Comparison of ENCODE assay signal across 8 cellular contexts in the genomic region with DNA sequence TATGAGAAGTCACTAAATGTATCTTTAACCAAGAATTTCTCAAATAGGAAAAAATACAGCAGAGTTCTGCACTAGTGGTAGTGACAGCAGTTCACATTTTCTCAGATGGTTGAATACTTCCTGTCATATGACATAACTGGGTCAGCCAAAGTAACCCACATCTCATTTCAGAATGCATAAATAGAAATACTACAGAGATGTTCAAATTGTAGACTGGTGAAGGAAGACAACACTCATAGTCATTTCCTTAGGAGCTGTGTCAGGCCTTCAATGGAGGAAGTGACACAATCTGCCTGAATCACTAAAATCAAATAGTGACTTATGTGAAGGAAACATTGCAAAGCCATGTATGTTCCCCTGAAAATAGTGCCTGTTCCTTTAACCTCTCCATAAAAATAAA. TPM values are rescaled to one million over a fixed set of nuclear protein-coding genes. Genes with fewer than 3 reads are reported as not detected.
DNase-seq lines count a peak whose midpoint lies in the region; ATAC-seq and TF ChIP-seq lines count a peak whose summit lies in the region.

No MANE protein-coding gene starts in this region.

- no peak overlapping the region for H3K4me3 ChIP-seq in BLaER1 treated with 17β-estradiol and CSF1 and Interleukin-3, amounts not matched to agents 10 nM and 100 nM
- no peak overlapping the region for H3K4me3 ChIP-seq in stomach

- peak overlapping the region; percentile 51 to 91 (median 79); a peak in 21 of 22 replicates for H3K27ac ChIP-seq in BLaER1 treated with 17β-estradiol and CSF1 and Interleukin-3, amounts not matched to agents 10 nM and 100 nM
- peak overlapping the region in 4 of 5 donors; percentile 56 to 71 (median 63) for H3K27ac ChIP-seq in stomach

- TF ChIP-seq CTCF in stomach (IDR thresholded peaks at IDR 0.05), result no peak

- intact Hi-C loops in stomach (cut with DNase I; ENCODE audit: low total_unique reads), result no loop called here

- peak overlapping the region in 8 of 11 experiments; percentile 19 to 67 (median 40); a peak in 11 of 22 replicates for H3K9ac ChIP-seq in BLaER1 treated with 17β-estradiol and CSF1 and Interleukin-3, amounts not matched to agents 10 nM and 100 nM

- H4K20me1 ChIP-seq in BLaER1 treated with 17β-estradiol and CSF1 and Interleukin-3, amounts not matched to agents 10 nM and 100 nM, result no peaks in the 10 kb centered on the region

- TF ChIP-seq EP300 in stomach (IDR thresholded peaks at IDR 0.05), result no peak

- H3K4me1 ChIP-seq in BLaER1 treated with 17β-estradiol and CSF1 and Interleukin-3, amounts not matched to agents 10 nM and 100 nM, result peaks cover 24 to 54% (median 42%) of the 10 kb centered on the region in 10 experiments
- peaks cover 23 to 66% (median 50%) of the 10 kb centered on the region in 4 donors for H3K4me1 ChIP-seq in stomach

- peaks cover 0 to 4% (median 0%) of the 10 kb centered on the region in 11 experiments; a peak in 2 of 22 replicates for H3K9me3 ChIP-seq in BLaER1 treated with 17β-estradiol and CSF1 and Interleukin-3, amounts not matched to agents 10 nM and 100 nM (replicated peaks in 1 of 11)
- H3K9me3 ChIP-seq in stomach, result no peaks in the 10 kb centered on the region

- no peaks in the 10 kb centered on the region for H3K36me3 ChIP-seq in BLaER1 treated with 17β-estradiol and CSF1 and Interleukin-3, amounts not matched to agents 10 nM and 100 nM
- peaks cover 0 to 6% (median 1%) of the 10 kb centered on the region in 4 donors for H3K36me3 ChIP-seq in stomach

- peak; percentile 87 for ATAC-seq in GM19023 (IDR thresholded peaks at IDR 0.05; ENCODE audit: unreplicated experiment)
- peak; percentile 95 for ATAC-seq in HG03159 (IDR thresholded peaks at IDR 0.05; ENCODE audit: unreplicated experiment)

- TF ChIP-seq POLR2A in stomach (IDR thresholded peaks at IDR 0.05), result no peak

- peak; percentile 1 for DNase-seq in T follicular helper cell (ENCODE audit: low read depth)
- DNase-seq in foreskin melanocyte, result peak; percentile 82
- DNase-seq in stomach, result no peak
- DNase-seq in NCI-H748 (lab: John Stamatoyannopoulos, UW; ENCODE audit: unreplicated experiment), result no peak
- no peak for DNase-seq in amniotic stem cell (lab: John Stamatoyannopoulos, UW)

- peak overlapping the region; percentile 49 to 88 (median 81); a peak in 20 of 22 replicates for H3K4me2 ChIP-seq in BLaER1 treated with 17β-estradiol and CSF1 and Interleukin-3, amounts not matched to agents 10 nM and 100 nM

- no peaks in the 10 kb centered on the region for H3K27me3 ChIP-seq in BLaER1 treated with 17β-estradiol and CSF1 and Interleukin-3, amounts not matched to agents 10 nM and 100 nM
- no peaks in the 10 kb centered on the region for H3K27me3 ChIP-seq in stomach

RNA-seq across cellular contexts. Expression of gene FERMT2, which starts 32.4 kb away (rescaled TPM):
- total RNA-seq in stomach, result 100 to 1,000 TPM in 2 of 5 donors, 10 to 100 TPM in 3; 44.3 to 213 (median 90.9) TPM
- polyA plus RNA-seq in stomach, result 10 to 100 TPM; 25.9 to 41.9 (median 28.3) TPM

Comparison
In these comparisons a context has a peak if more than half of its experiments do, and no peak if none do; other contexts are left out.
1. DNase-seq: peak in T follicular helper cell (single experiment) and foreskin melanocyte (single experiment); none in stomach (single experiment), NCI-H748 (single experiment) and amniotic stem cell (single experiment).